In genomic region chr19:43594710-43595604, GRCh38 we compare ENCODE assay signal across 8 cellular contexts. TPM values are rescaled to one million over a fixed set of nuclear protein-coding genes. Genes with fewer than 3 reads are reported as not detected.
A peak's percentile ranks its signal among the peaks of the same experiment; 100 is the strongest.
DNase-seq lines count a peak whose midpoint lies in the region; ATAC-seq and TF ChIP-seq lines count a peak whose summit lies in the region.

No MANE protein-coding gene starts in this region.

- H3K36me3 Mint-ChIP-seq in T-helper 1 cell treated with Interleukin-12 subunit alpha and Interleukin-12 subunit beta and Interleukin-4 antibody, amounts not matched to agents 30 μg/mL and 1 μg/mL, for 36 hours (ENCODE audit: low read depth): peaks cover 27% of the 10 kb centered on the region

- H3K4me3 ChIP-seq in skeletal muscle cell (ENCODE audit: low read depth, low read length): peak overlapping the region; percentile 77

- H3K27me3 Mint-ChIP-seq in T-helper 1 cell treated with Interleukin-12 subunit alpha and Interleukin-12 subunit beta and Interleukin-4 antibody, amounts not matched to agents 30 μg/mL and 1 μg/mL, for 36 hours (ENCODE audit: low read depth): no peaks in the 10 kb centered on the region

- TF ChIP-seq CTCF in GM12873 (IDR thresholded peaks at IDR 0.05; ENCODE audit: insufficient read depth, low read depth, low read length, missing control alignments): peak; percentile 98

- H3K9me3 Mint-ChIP-seq in T-helper 1 cell treated with Interleukin-12 subunit alpha and Interleukin-12 subunit beta and Interleukin-4 antibody, amounts not matched to agents 30 μg/mL and 1 μg/mL, for 36 hours: no peaks in the 10 kb centered on the region

- H3K4me3 Mint-ChIP-seq in T-helper 1 cell treated with Interleukin-12 subunit alpha and Interleukin-12 subunit beta and Interleukin-4 antibody, amounts not matched to agents 30 μg/mL and 1 μg/mL, for 36 hours: peak overlapping the region; percentile 99

- no peak for ATAC-seq in HG02571 (IDR thresholded peaks at IDR 0.05; ENCODE audit: unreplicated experiment)

- peaks cover 37% of the 10 kb centered on the region for H3K4me1 Mint-ChIP-seq in T-helper 1 cell treated with Interleukin-12 subunit alpha and Interleukin-12 subunit beta and Interleukin-4 antibody, amounts not matched to agents 30 μg/mL and 1 μg/mL, for 36 hours (ENCODE audit: low read depth)

- DNase-seq in M059J (ENCODE audit: low read depth) (peak; percentile 68), iPS DF 19.7 (ENCODE audit: low read depth, low spot score) (peak; percentile 47), skeletal muscle cell (ENCODE audit: low read depth) (no peak), occipital lobe (lab: John Stamatoyannopoulos, UW) (no peak)

- H3K27ac ChIP-seq in angular gyrus (ENCODE audit: low read depth, low read length): peak overlapping the region; percentile 80

- H3K27ac Mint-ChIP-seq in T-helper 1 cell treated with Interleukin-12 subunit alpha and Interleukin-12 subunit beta and Interleukin-4 antibody, amounts not matched to agents 30 μg/mL and 1 μg/mL, for 36 hours: peak overlapping the region; percentile 99

RNA-seq across cellular contexts. Expression of gene IRGQ, which starts 1.0 kb away (rescaled TPM):
- total RNA-seq in M059J (2014; rRNA removed; shearing (Covaris generic)): 16.2 and 26.6 TPM in 2 replicates
- total RNA-seq in occipital lobe: 105 TPM

RNA-seq across cellular contexts. Expression of gene ZNF576, which starts 1.4 kb away (rescaled TPM):
- 15.5 and 16.3 TPM in 2 replicates for total RNA-seq in M059J (2014; rRNA removed; shearing (Covaris generic))
- 5.1 TPM for total RNA-seq in occipital lobe

RNA-seq across cellular contexts. Expression of gene SRRM5, which starts 16.9 kb away (rescaled TPM):
- total RNA-seq in M059J (2014; rRNA removed; shearing (Covaris generic)): 0.05 and 0.30 TPM in 2 replicates
- not detected for total RNA-seq in occipital lobe

RNA-seq across cellular contexts. Expression of gene PINLYP, which starts 19.4 kb away (rescaled TPM):
- total RNA-seq in M059J (2014; rRNA removed; shearing (Covaris generic)): 0.91 and 2.5 TPM in 2 replicates
- 13.3 TPM for total RNA-seq in occipital lobe

RNA-seq across cellular contexts. Expression of gene XRCC1, which starts 19.6 kb away (rescaled TPM):
- 54.1 and 57.1 TPM in 2 replicates for total RNA-seq in M059J (2014; rRNA removed; shearing (Covaris generic))
- 12.8 TPM for total RNA-seq in occipital lobe

Comparison
In these comparisons a context has a peak if more than half of its experiments do, and no peak if none do; other contexts are left out.
1. DNase-seq: peak in M059J (single experiment) and iPS DF 19.7 (single experiment); none in skeletal muscle cell (single experiment) and occipital lobe (single experiment).